Comparison of ENCODE assay signal across 17 cellular contexts in the genomic region with DNA sequence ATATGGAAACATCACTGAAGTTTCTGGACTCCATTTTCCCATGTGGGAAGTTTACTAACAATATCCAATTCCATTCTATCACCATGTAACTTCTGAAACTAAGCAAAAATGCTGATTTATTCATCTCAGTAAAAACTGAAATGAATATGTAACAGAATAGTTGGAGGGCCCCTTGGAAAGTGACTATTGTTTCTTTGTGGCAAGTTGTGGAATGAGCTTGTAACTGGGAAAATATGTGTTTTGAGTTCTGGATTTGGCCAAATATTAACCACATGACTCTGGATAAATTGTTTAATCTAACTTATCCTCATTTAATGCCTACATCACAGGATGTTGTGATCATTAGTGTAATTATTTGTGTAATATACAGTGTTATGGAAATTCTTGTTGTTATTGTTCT.
"Had no signal": no experiment of that assay in that cellular context is flagged by ENCODE, and none has a peak within 500 bp of the region (broad histone marks: within the 10 kb centered on the region; RNA-seq: fewer than 3 reads in every experiment).

No MANE protein-coding gene starts in this region.

- ATAC-seq: activated T-cell treated with anti-CD3 and anti-CD28 coated beads, Interleukin-2, amount 50 U/mL, for 4 hours; mucosa of descending colon; natural killer cell treated with Interleukin-12 subunit alpha and Interleukin-12 subunit beta and Interleukin-15 and Interleukin-18, amount 100 ng/mL, for 72 hours; right lobe of liver had no signal

- H3K4me1 ChIP-seq: ascending aorta, right lobe of liver, upper lobe of left lung had no signal

- DNase-seq: activated CD4-positive, alpha-beta memory T cell treated with anti-CD3 and anti-CD28 coated beads for 36 hours; activated gamma-delta T cell; activated naive CD8-positive, alpha-beta T cell treated with anti-CD3 and anti-CD28 coated beads, Interleukin-2, amount 10 ng/mL, durations not matched to agents 7 days and 5 days; activated T-cell treated with anti-CD3 and anti-CD28 coated beads, Interleukin-2, amount 50 U/mL, for 4 hours; caudate nucleus; effector CD8-positive, alpha-beta T cell; mammary epithelial cell; mucosa of descending colon; nucleus accumbens; right lobe of liver; stimulated activated CD4-positive, alpha-beta T cell treated with anti-CD3 and anti-CD28 coated beads, Interleukin-2, amount 100 ng/mL, for 24 hours; stimulated activated naive CD4-positive, alpha-beta T cell treated with Interleukin-2 at 50 U/mL for 16 hours; T-helper 9 cell; upper lobe of left lung had no signal

- H3K27me3 ChIP-seq: ascending aorta, right lobe of liver, upper lobe of left lung had no signal

- H3K9me3 ChIP-seq: ascending aorta, mucosa of descending colon, right lobe of liver, upper lobe of left lung had no signal

- H3K27ac ChIP-seq: ascending aorta, coronary artery, right lobe of liver, upper lobe of left lung had no signal

- H3K4me3 ChIP-seq: ascending aorta, coronary artery, mucosa of descending colon, right lobe of liver, upper lobe of left lung had no signal

- H3K36me3 ChIP-seq: ascending aorta, right lobe of liver, upper lobe of left lung had no signal
